ENCODE assay signal across 26 cellular contexts in genomic region chr13:27432612-27433210, GRCh38. TPM values are rescaled to one million over a fixed set of nuclear protein-coding genes. Genes with fewer than 3 reads are reported as not detected.
DNase-seq lines count a peak whose midpoint lies in the region; ATAC-seq, FAIRE-seq and TF ChIP-seq lines count a peak whose summit lies in the region.
"Had no signal": no experiment of that assay in that cellular context is flagged by ENCODE, and none has a peak within 500 bp of the region (broad histone marks: within the 10 kb centered on the region; RNA-seq: fewer than 3 reads in every experiment).

No MANE protein-coding gene starts in this region.

- no peak overlapping the region for H3K27ac Mint-ChIP-seq in T-helper 17 cell
- H3K27ac Mint-ChIP-seq in activated naive CD8-positive, alpha-beta T cell treated with anti-CD3 and anti-CD28 coated beads, Interleukin-2, amount 50 U/mL, for 24 hours, result peak overlapping the region; percentile 71
- H3K27ac Mint-ChIP-seq in stimulated activated naive CD8-positive, alpha-beta T cell treated with anti-CD3 and anti-CD28 coated beads, Interleukin-15, amount 100 ng/mL, for 72 hours, result peak overlapping the region; percentile 76 to 91
- H3K27ac Mint-ChIP-seq: mesothelial cell of epicardium, nephron had no signal

- peaks cover 0 to 70% (median 36%) of the 10 kb centered on the region in 4 donors for H3K36me3 ChIP-seq in right lobe of liver
- H3K36me3 ChIP-seq in HepG2 (replicated peaks in 1 of 2; ENCODE audit: control insufficient read depth in 1 of 2, insufficient read depth in 2 of 2, low read length in 2 of 2), result peaks cover 15 to 66% of the 10 kb centered on the region in 2 experiments

- H3K4me2 ChIP-seq in HepG2 (ENCODE audit: low read depth, low read length), result no peak overlapping the region

- H4K20me1 ChIP-seq in HepG2 (ENCODE audit: insufficient read depth, low read length), result no peaks in the 10 kb centered on the region

- no peak for FAIRE-seq in HepG2 (lab: Jason Lieb, UNC)
- FAIRE-seq: GM19239, pancreas had no signal

- peaks cover 13% of the 10 kb centered on the region for H3K36me3 Mint-ChIP-seq in T-helper 17 cell (ENCODE audit: low read depth)
- peaks cover 71% of the 10 kb centered on the region for H3K36me3 Mint-ChIP-seq in activated naive CD8-positive, alpha-beta T cell treated with anti-CD3 and anti-CD28 coated beads, Interleukin-2, amount 50 U/mL, for 24 hours (ENCODE audit: low read depth)

- H3K9ac ChIP-seq in HepG2 (ENCODE audit: insufficient read depth, low read depth, low read length), result no peak overlapping the region

- peak overlapping the region; percentile 31 for H3K4me3 Mint-ChIP-seq in T-helper 17 cell
- H3K4me3 Mint-ChIP-seq in activated naive CD8-positive, alpha-beta T cell treated with anti-CD3 and anti-CD28 coated beads, Interleukin-2, amount 50 U/mL, for 24 hours, result no peak overlapping the region
- H3K4me3 Mint-ChIP-seq in stimulated activated naive CD8-positive, alpha-beta T cell treated with anti-CD3 and anti-CD28 coated beads, Interleukin-15, amount 100 ng/mL, for 72 hours, result peak overlapping the region in 1 of 2 donors; percentile 39
- H3K4me3 Mint-ChIP-seq: CD14-positive monocyte, mesothelial cell of epicardium, nephron had no signal

- TF ChIP-seq EP300 in HepG2 (IDR thresholded peaks at IDR 0.05; ENCODE audit: low read depth in 2 of 2, low read length in 2 of 2) (no peak), HepG2 (CRISPR knock-in tag; IDR thresholded peaks at IDR 0.05; ENCODE audit: borderline replicate concordance) (no peak)

- no peaks in the 10 kb centered on the region for H3K27me3 ChIP-seq in right lobe of liver
- no peaks in the 10 kb centered on the region for H3K27me3 ChIP-seq in HepG2 (ENCODE audit: control insufficient read depth in 1 of 2, insufficient read depth in 2 of 2, low read length in 2 of 2)
- H3K27me3 ChIP-seq: pancreas, right atrium auricular region, spleen, thyroid gland had no signal

- POLR2A ChIA-PET in HepG2 (lab: Yijun Ruan, JAX), result no interaction called here

- CTCF ChIA-PET in HepG2 (lab: Yijun Ruan, JAX; ENCODE audit: low intra/inter-chr PET ratio, low total read pairs), result no interaction called here

- no peaks in the 10 kb centered on the region for H3K27me3 Mint-ChIP-seq in T-helper 17 cell
- no peaks in the 10 kb centered on the region for H3K27me3 Mint-ChIP-seq in activated naive CD8-positive, alpha-beta T cell treated with anti-CD3 and anti-CD28 coated beads, Interleukin-2, amount 50 U/mL, for 24 hours
- no peaks in the 10 kb centered on the region for H3K27me3 Mint-ChIP-seq in stimulated activated naive CD8-positive, alpha-beta T cell treated with anti-CD3 and anti-CD28 coated beads, Interleukin-15, amount 100 ng/mL, for 72 hours

- BruUV-seq in HepG2 (replicated peaks; lab: Mats Ljungman, UMichigan), result no TSS peak

- H3K9me3 ChIP-seq in right lobe of liver, result no peaks in the 10 kb centered on the region
- H3K9me3 ChIP-seq in HepG2 (ENCODE audit: low read length), result no peaks in the 10 kb centered on the region
- H3K9me3 ChIP-seq in T-helper 17 cell (ENCODE audit: control insufficient read depth, low read length, poor library complexity, severe bottlenecking), result no peaks in the 10 kb centered on the region
- H3K9me3 ChIP-seq: pancreas, right atrium auricular region, spleen, thyroid gland had no signal

- H3K27ac ChIP-seq in right lobe of liver (no peak overlapping the region), HepG2 (ENCODE audit: extremely low read length, insufficient read depth, low read length) (no peak overlapping the region)
- H3K27ac ChIP-seq: pancreas, right atrium auricular region, thyroid gland had no signal

- no peak for TF ChIP-seq CTCF in right lobe of liver (IDR thresholded peaks at IDR 0.05)
- TF ChIP-seq CTCF in HepG2 (CRISPR knock-in tag; IDR thresholded peaks at IDR 0.05), result no peak

- ATAC-seq in right lobe of liver (peak; percentile 24 to 38 (median 32)), HepG2 (no peak), T-helper 17 cell (peak; percentile 80), GM21390 (IDR thresholded peaks at IDR 0.05; ENCODE audit: unreplicated experiment) (no peak)
- no peak for ATAC-seq in activated naive CD8-positive, alpha-beta T cell treated with anti-CD3 and anti-CD28 coated beads, Interleukin-2, amount 50 U/mL, for 24 hours
- no peak for ATAC-seq in stimulated activated naive CD8-positive, alpha-beta T cell treated with anti-CD3 and anti-CD28 coated beads, Interleukin-15, amount 100 ng/mL, for 72 hours
- ATAC-seq: pancreas, SK-N-SH treated with all-trans-retinoic acid at 6 μM for 48 hours had no signal

- no peak for DNase-seq in right lobe of liver
- DNase-seq in HepG2 (ENCODE audit: low spot score), result no peak
- no peak for DNase-seq in T-helper 17 cell
- no peak for DNase-seq in activated naive CD8-positive, alpha-beta T cell treated with anti-CD3 and anti-CD28 coated beads, Interleukin-2, amount 50 U/mL, for 24 hours
- no peak for DNase-seq in stimulated activated naive CD8-positive, alpha-beta T cell treated with anti-CD3 and anti-CD28 coated beads, Interleukin-15, amount 100 ng/mL, for 72 hours
- no peak for DNase-seq in stimulated activated CD4-positive, alpha-beta T cell treated with anti-CD3 and anti-CD28 coated beads, Interleukin-15, amount 100 ng/mL, for 24 hours
- DNase-seq: anterior cingulate cortex; cortex of kidney; DMS 273 treated with DMSO at 0.1 percent for 48 hours; islet precursor cell; NCI-H1417; NCI-H2081; pancreas; spleen; stimulated activated CD4-positive, alpha-beta T cell treated with anti-CD3 and anti-CD28 coated beads, Interleukin-4, amount 100 ng/mL, for 24 hours; stimulated activated naive CD4-positive, alpha-beta T cell treated with Interleukin-2 at 50 U/mL for 16 hours; T1000; thyroid gland had no signal

- peaks cover 40% of the 10 kb centered on the region for H3K4me1 Mint-ChIP-seq in T-helper 17 cell
- peaks cover 41% of the 10 kb centered on the region for H3K4me1 Mint-ChIP-seq in activated naive CD8-positive, alpha-beta T cell treated with anti-CD3 and anti-CD28 coated beads, Interleukin-2, amount 50 U/mL, for 24 hours
- peaks cover 63% of the 10 kb centered on the region for H3K4me1 Mint-ChIP-seq in stimulated activated naive CD8-positive, alpha-beta T cell treated with anti-CD3 and anti-CD28 coated beads, Interleukin-15, amount 100 ng/mL, for 72 hours
- H3K4me1 Mint-ChIP-seq: mesothelial cell of epicardium had no signal

- intact Hi-C loops in right lobe of liver (cut with DNase I), result no loop called here
- intact Hi-C loops in HepG2 (cut with micrococcal nuclease; ENCODE audit: unreplicated experiment), result no loop called here

- TF ChIP-seq POLR2A in right lobe of liver (IDR thresholded peaks at IDR 0.05) (no peak), HepG2 (IDR thresholded peaks at IDR 0.05; ENCODE audit: insufficient read depth in 1 of 2, low read depth in 2 of 2, low read length in 2 of 2) (no peak)

- no peaks in the 10 kb centered on the region for H3K9me3 Mint-ChIP-seq in activated naive CD8-positive, alpha-beta T cell treated with anti-CD3 and anti-CD28 coated beads, Interleukin-2, amount 50 U/mL, for 24 hours
- H3K9me3 Mint-ChIP-seq in stimulated activated naive CD8-positive, alpha-beta T cell treated with anti-CD3 and anti-CD28 coated beads, Interleukin-15, amount 100 ng/mL, for 72 hours, result no peaks in the 10 kb centered on the region
- H3K9me3 Mint-ChIP-seq: activated T-helper 2 cell treated with anti-CD3 and anti-CD28 coated beads, Interferon-gamma antibody, Interleukin-2, Interleukin-4, amounts not matched to agents 10 μg/mL and 5 μg/mL and 100 μg/mL, durations not matched to agents 14 hours and 24 hours and 36 hours; CD14-positive monocyte; nephron had no signal

- 66% methylated on average over 6 of the region's 12 CpGs for WGBS in right lobe of liver (ENCODE audit: insufficient coverage, low coverage, low lambda C conversion rate, missing lambda C conversion rate)
- 98% methylated on average over 11 of the region's 12 CpGs for WGBS in HepG2 (ENCODE audit: low lambda C conversion rate)

- H3K4me1 ChIP-seq in right lobe of liver (no peaks in the 10 kb centered on the region), HepG2 (ENCODE audit: insufficient read depth, low read length) (no peaks in the 10 kb centered on the region; the same call in 1 of the 2 replicates)
- H3K4me1 ChIP-seq: pancreas had no signal

- H2AFZ ChIP-seq in HepG2 (ENCODE audit: low read length), result no peak overlapping the region

- no peaks in the 10 kb centered on the region for H3K79me2 ChIP-seq in HepG2 (ENCODE audit: insufficient read depth, low read length)

- TF ChIP-seq RAD21 in HepG2 (CRISPR knock-in tag; IDR thresholded peaks at IDR 0.05), result no peak

- H3K4me3 ChIP-seq in right lobe of liver (no peak overlapping the region), HepG2 (replicated peaks in 1 of 3; ENCODE audit: insufficient read depth in 1 of 3, low read depth in 2 of 3, low read length in 3 of 3) (no peak overlapping the region)
- H3K4me3 ChIP-seq: pancreas, right atrium auricular region, spleen, thyroid gland had no signal

- in situ Hi-C loops in HepG2 (cut with HindIII; ENCODE audit: extremely low pct_ligation_motif_present, low pct_unique_long_range_greater_than_20kb), result no loop called here

RNA-seq across cellular contexts. Expression of gene GTF3A, which starts 8.3 kb away (rescaled TPM):
- total RNA-seq in right lobe of liver, result 100 to 1,000 TPM in 2 of 6 experiments, 10 to 100 TPM in 4; 50.2 to 216 (median 64.9) TPM
- total RNA-seq in HepG2 (2016; rRNA removed; fragmentation: Illumina TruSeq; extraction: Trizol), result 122 and 176 TPM in 2 replicates
- total RNA-seq in HepG2 (2016; cell fraction: cytosol; rRNA removed; fragmentation: Illumina TruSeq; extraction: Trizol; ENCODE audit: low read depth), result 1,005 and 1,074 TPM in 2 replicates
- total RNA-seq in HepG2 (2016; cell fraction: insoluble cytoplasmic fraction; rRNA removed; fragmentation: Illumina TruSeq; extraction: Trizol), result 110 and 173 TPM in 2 replicates
- total RNA-seq in HepG2 (2016; cell fraction: membrane; rRNA removed; fragmentation: Illumina TruSeq; extraction: Trizol), result 817 and 824 TPM in 2 replicates
- 71.9 and 77.8 TPM in 2 replicates for total RNA-seq in HepG2 (2016; cell fraction: nucleus; rRNA removed; fragmentation: Illumina TruSeq; extraction: Trizol)
- polyA plus RNA-seq in HepG2 (2011; rRNA removed), result 36.0 and 42.1 TPM in 2 replicates
- polyA plus RNA-seq in HepG2 (2011; cell fraction: cytosol; rRNA removed), result 36.5 and 39.7 TPM in 2 replicates
- polyA plus RNA-seq in HepG2 (2011; cell fraction: nucleus; rRNA removed), result 30.0 and 32.8 TPM in 2 replicates
- 67.4 and 79.3 TPM in 2 replicates for polyA plus RNA-seq in HepG2 (2012)
- 1,318 and 1,338 TPM in 2 replicates for polyA plus RNA-seq in HepG2 (2016; cell fraction: cytosol; fragmentation: Illumina TruSeq; extraction: Trizol; ENCODE audit: low read depth)
- polyA plus RNA-seq in HepG2 (2016; cell fraction: insoluble cytoplasmic fraction; fragmentation: Illumina TruSeq; extraction: Trizol; ENCODE audit: low read depth), result 121 and 126 TPM in 2 replicates
- 873 and 884 TPM in 2 replicates for polyA plus RNA-seq in HepG2 (2016; cell fraction: membrane; fragmentation: Illumina TruSeq; extraction: Trizol; ENCODE audit: low read depth)
- 118 and 129 TPM in 2 replicates for polyA plus RNA-seq in HepG2 (2016; cell fraction: nucleus; fragmentation: Illumina TruSeq; extraction: Trizol; ENCODE audit: insufficient read depth, low read depth)
- 25.1 and 47.9 TPM in 2 replicates for polyA minus RNA-seq in HepG2 (2011; rRNA and poly(A)+ RNA removed; ENCODE audit: low replicate concordance)
- polyA minus RNA-seq in HepG2 (2011; cell fraction: cytosol; rRNA and poly(A)+ RNA removed), result 16.9 and 22.6 TPM in 2 replicates
- 16.4 and 20.8 TPM in 2 replicates for polyA minus RNA-seq in HepG2 (2011; cell fraction: nucleus; rRNA and poly(A)+ RNA removed)
- 100 to 1,000 TPM; 164 to 171 TPM for total RNA-seq in T-helper 17 cell

RNA-seq across cellular contexts. Expression of gene MTIF3, which starts 17.7 kb away (rescaled TPM):
- total RNA-seq in right lobe of liver, result 10 to 100 TPM; 26.5 to 46.0 (median 32.0) TPM
- 40.6 and 59.2 TPM in 2 replicates for total RNA-seq in HepG2 (2016; rRNA removed; fragmentation: Illumina TruSeq; extraction: Trizol)
- total RNA-seq in HepG2 (2016; cell fraction: cytosol; rRNA removed; fragmentation: Illumina TruSeq; extraction: Trizol; ENCODE audit: low read depth), result 23.2 and 29.0 TPM in 2 replicates
- 41.6 and 55.7 TPM in 2 replicates for total RNA-seq in HepG2 (2016; cell fraction: insoluble cytoplasmic fraction; rRNA removed; fragmentation: Illumina TruSeq; extraction: Trizol)
- total RNA-seq in HepG2 (2016; cell fraction: membrane; rRNA removed; fragmentation: Illumina TruSeq; extraction: Trizol), result 47.8 and 50.6 TPM in 2 replicates
- total RNA-seq in HepG2 (2016; cell fraction: nucleus; rRNA removed; fragmentation: Illumina TruSeq; extraction: Trizol), result 17.9 and 23.1 TPM in 2 replicates
- polyA plus RNA-seq in HepG2 (2011; rRNA removed), result 24.6 and 33.7 TPM in 2 replicates
- 20.9 and 29.7 TPM in 2 replicates for polyA plus RNA-seq in HepG2 (2011; cell fraction: cytosol; rRNA removed)
- 16.6 and 28.3 TPM in 2 replicates for polyA plus RNA-seq in HepG2 (2011; cell fraction: nucleus; rRNA removed)
- 31.1 and 36.0 TPM in 2 replicates for polyA plus RNA-seq in HepG2 (2012)
- 33.6 and 40.0 TPM in 2 replicates for polyA plus RNA-seq in HepG2 (2016; cell fraction: cytosol; fragmentation: Illumina TruSeq; extraction: Trizol; ENCODE audit: low read depth)
- 68.6 and 71.5 TPM in 2 replicates for polyA plus RNA-seq in HepG2 (2016; cell fraction: insoluble cytoplasmic fraction; fragmentation: Illumina TruSeq; extraction: Trizol; ENCODE audit: low read depth)
- polyA plus RNA-seq in HepG2 (2016; cell fraction: membrane; fragmentation: Illumina TruSeq; extraction: Trizol; ENCODE audit: low read depth), result 44.5 and 54.2 TPM in 2 replicates
- 38.5 and 43.8 TPM in 2 replicates for polyA plus RNA-seq in HepG2 (2016; cell fraction: nucleus; fragmentation: Illumina TruSeq; extraction: Trizol; ENCODE audit: insufficient read depth, low read depth)
- polyA minus RNA-seq in HepG2 (2011; rRNA and poly(A)+ RNA removed; ENCODE audit: low replicate concordance), result 3.4 and 7.8 TPM in 2 replicates
- 7.6 and 10.5 TPM in 2 replicates for polyA minus RNA-seq in HepG2 (2011; cell fraction: cytosol; rRNA and poly(A)+ RNA removed)
- 16.4 and 20.8 TPM in 2 replicates for polyA minus RNA-seq in HepG2 (2011; cell fraction: nucleus; rRNA and poly(A)+ RNA removed)
- 10 to 100 TPM; 33.2 to 38.3 TPM for total RNA-seq in T-helper 17 cell

Comparison
In these comparisons a context has a peak if more than half of its experiments do, and no peak if none do; other contexts are left out.
1. ATAC-seq: peak in right lobe of liver (4 of 4) and T-helper 17 cell (single experiment); none in HepG2 (single experiment), activated naive CD8-positive, alpha-beta T cell treated with anti-CD3 and anti-CD28 coated beads, Interleukin-2, amount 50 U/mL, for 24 hours (single experiment), stimulated activated naive CD8-positive, alpha-beta T cell treated with anti-CD3 and anti-CD28 coated beads, Interleukin-15, amount 100 ng/mL, for 72 hours (single experiment) and GM21390 (single experiment).